In genomic region chr2:134413430-134413829, GRCh38 we compare ENCODE assay signal across 33 cellular contexts.
DNase-seq lines count a peak whose midpoint lies in the region; ATAC-seq, FAIRE-seq and TF ChIP-seq lines count a peak whose summit lies in the region.
"Had no signal": no experiment of that assay in that cellular context is flagged by ENCODE, and none has a peak within 500 bp of the region (broad histone marks: within the 10 kb centered on the region; RNA-seq: fewer than 3 reads in every experiment).

No MANE protein-coding gene starts in this region.

- peak overlapping the region; percentile 93 for H3K27ac ChIP-seq in BLaER1
- peak overlapping the region; percentile 57 for H3K27ac ChIP-seq in KOPT-K1 (ENCODE audit: low read depth, low read length, poor library complexity, severe bottlenecking)
- no peak overlapping the region for H3K27ac ChIP-seq in astrocyte (ENCODE audit: low read depth, low read length)
- H3K27ac ChIP-seq: adrenal gland, gastrocnemius medialis, neutrophil, SJCRH30, vagina had no signal

- H3K4me2 ChIP-seq in BLaER1 (peak overlapping the region; percentile 86), astrocyte (ENCODE audit: low read length) (no peak overlapping the region)

- H3K4me1 ChIP-seq in BLaER1: peaks cover 71% of the 10 kb centered on the region
- H3K4me1 ChIP-seq in astrocyte (ENCODE audit: insufficient read depth, low read length): peaks cover 23% of the 10 kb centered on the region

- peaks cover 3% of the 10 kb centered on the region for H3K36me3 Mint-ChIP-seq in astrocyte (ENCODE audit: low read depth, unreplicated experiment)

- intact Hi-C loops in left colon (cut with DNase I, micrococcal nuclease): loop anchor here in 1 of 2 donors (5.0 to 10.0 kb wide), 2 partner anchors 169 to 296 kb away; no protein-coding TSS in a partner anchor

- H3K27me3 ChIP-seq in BLaER1: no peaks in the 10 kb centered on the region
- H3K27me3 ChIP-seq in astrocyte (ENCODE audit: insufficient read depth, low read length): no peaks in the 10 kb centered on the region
- H3K27me3 ChIP-seq: adrenal gland, gastrocnemius medialis, neutrophil, SJCRH30, vagina had no signal

- no peak overlapping the region for H2AFZ ChIP-seq in astrocyte (ENCODE audit: low read depth, low read length)

- FAIRE-seq in astrocyte (lab: Jason Lieb, UNC): no peak
- FAIRE-seq: bronchial epithelial cell, colon, GM19239 had no signal

- no peak for TF ChIP-seq CTCF in astrocyte (IDR thresholded peaks at IDR 0.05; ENCODE audit: insufficient read depth, low read depth, low read length)

- H4K20me1 ChIP-seq in BLaER1 (no peaks in the 10 kb centered on the region), astrocyte (ENCODE audit: insufficient read depth, low read length) (no peaks in the 10 kb centered on the region)

- H3K9me3 ChIP-seq in BLaER1 (no peaks in the 10 kb centered on the region), KOPT-K1 (ENCODE audit: insufficient read depth, low read length, poor library complexity, severe bottlenecking) (no peaks in the 10 kb centered on the region), astrocyte (ENCODE audit: insufficient read depth, low read depth, low read length) (no peaks in the 10 kb centered on the region)
- H3K9me3 ChIP-seq: adrenal gland, gastrocnemius medialis, neutrophil, SJCRH30, vagina had no signal

- H3K79me2 ChIP-seq in astrocyte (ENCODE audit: insufficient read depth, low read length): no peaks in the 10 kb centered on the region

- H3K4me3 ChIP-seq in BLaER1: no peak overlapping the region
- no peak overlapping the region for H3K4me3 ChIP-seq in astrocyte (ENCODE audit: insufficient read depth, low read depth, low read length)
- H3K4me3 ChIP-seq: adrenal gland, gastrocnemius medialis, SJCRH30, vagina had no signal

- H3K27me3 Mint-ChIP-seq in astrocyte (ENCODE audit: low read depth, unreplicated experiment): no peaks in the 10 kb centered on the region
- H3K27me3 Mint-ChIP-seq: effector memory CD8-positive, alpha-beta T cell; T-cell had no signal

- H3K27ac Mint-ChIP-seq in astrocyte (ENCODE audit: unreplicated experiment): no peak overlapping the region
- H3K27ac Mint-ChIP-seq: activated T-cell treated with anti-CD3 and anti-CD28 coated beads, Interleukin-2, amount 50 U/mL, for 72 hours; CD8-positive, alpha-beta T cell; effector memory CD8-positive, alpha-beta T cell; T-cell had no signal

- H3K9ac ChIP-seq in BLaER1 (peak overlapping the region; percentile 67; the same call in 1 of the 2 replicates), astrocyte (ENCODE audit: low read length) (no peak overlapping the region)

- no peak overlapping the region for H3K4me3 Mint-ChIP-seq in astrocyte (ENCODE audit: unreplicated experiment)
- H3K4me3 Mint-ChIP-seq: activated T-cell treated with anti-CD3 and anti-CD28 coated beads, Interleukin-2, amount 50 U/mL, for 72 hours; CD8-positive, alpha-beta T cell; effector memory CD8-positive, alpha-beta T cell; T-cell had no signal

- H3K4me1 Mint-ChIP-seq in astrocyte (ENCODE audit: low read depth, unreplicated experiment): peaks cover 31% of the 10 kb centered on the region

- peak; percentile 75 for ATAC-seq in left colon
- ATAC-seq in HG02623 (IDR thresholded peaks at IDR 0.05; ENCODE audit: unreplicated experiment): no peak
- ATAC-seq in GM21360 (IDR thresholded peaks at IDR 0.05; ENCODE audit: unreplicated experiment): no peak
- ATAC-seq: activated T-cell treated with anti-CD3 and anti-CD28 coated beads, Interleukin-2, amount 50 U/mL, for 72 hours; CD8-positive, alpha-beta T cell; effector memory CD8-positive, alpha-beta T cell; gastrocnemius medialis; T-cell had no signal

- peak; percentile 47 for DNase-seq in astrocyte (ENCODE audit: low read depth)
- DNase-seq in left colon: no peak
- DNase-seq in stimulated activated CD4-positive, alpha-beta T cell treated with anti-CD3 and anti-CD28 coated beads, Interleukin-1b, Interleukin-23, amount 100 ng/mL, for 48 hours: no peak
- no peak for DNase-seq in GM03348 (ENCODE audit: low spot score)
- DNase-seq: activated CD4-positive, alpha-beta T cell treated with anti-CD3 and anti-CD28 coated beads, Interleukin-2, amount 50 U/mL, for 4 hours; activated CD4-positive, CD25-positive, alpha-beta regulatory T cell; activated naive CD4-positive, alpha-beta T cell treated with Interleukin-2 at 50 U/mL for 16 hours; activated T-cell treated with anti-CD3 and anti-CD28 coated beads, Interleukin-2, amount 50 U/mL, for 72 hours; adrenal gland; CD8-positive, alpha-beta T cell; DMS153; effector memory CD8-positive, alpha-beta T cell; erythroblast; gastrocnemius medialis; mesendoderm; MM.1S; NCI-H1417 treated with DMSO at 0.1 percent for 48 hours; NCI-H2081; NCI-H226; NCI-H748 treated with DMSO at 0.1 percent for 48 hours; SJCRH30; stimulated activated CD4-positive, alpha-beta T cell treated with anti-CD3 and anti-CD28 coated beads, Interleukin-15, amount 100 ng/mL, for 24 hours; stimulated activated naive CD4-positive, alpha-beta T cell treated with Interleukin-2 at 50 U/mL for 16 hours; T-cell had no signal

- H3K9me3 Mint-ChIP-seq in astrocyte (ENCODE audit: unreplicated experiment): no peaks in the 10 kb centered on the region
- H3K9me3 Mint-ChIP-seq: activated T-cell treated with anti-CD3 and anti-CD28 coated beads, Interleukin-2, amount 50 U/mL, for 72 hours; CD8-positive, alpha-beta T cell; effector memory CD8-positive, alpha-beta T cell; T-cell had no signal

- H3K36me3 ChIP-seq in BLaER1: peaks cover 52% of the 10 kb centered on the region
- peaks cover 5% of the 10 kb centered on the region; the same call in 1 of the 2 replicates for H3K36me3 ChIP-seq in KOPT-K1 (ENCODE audit: insufficient read depth, low read length)
- no peaks in the 10 kb centered on the region for H3K36me3 ChIP-seq in astrocyte (ENCODE audit: insufficient read depth, low read length)
- H3K36me3 ChIP-seq: adrenal gland, gastrocnemius medialis, vagina had no signal
